ENCODE assay signal across 8 cellular contexts in the genomic region with DNA sequence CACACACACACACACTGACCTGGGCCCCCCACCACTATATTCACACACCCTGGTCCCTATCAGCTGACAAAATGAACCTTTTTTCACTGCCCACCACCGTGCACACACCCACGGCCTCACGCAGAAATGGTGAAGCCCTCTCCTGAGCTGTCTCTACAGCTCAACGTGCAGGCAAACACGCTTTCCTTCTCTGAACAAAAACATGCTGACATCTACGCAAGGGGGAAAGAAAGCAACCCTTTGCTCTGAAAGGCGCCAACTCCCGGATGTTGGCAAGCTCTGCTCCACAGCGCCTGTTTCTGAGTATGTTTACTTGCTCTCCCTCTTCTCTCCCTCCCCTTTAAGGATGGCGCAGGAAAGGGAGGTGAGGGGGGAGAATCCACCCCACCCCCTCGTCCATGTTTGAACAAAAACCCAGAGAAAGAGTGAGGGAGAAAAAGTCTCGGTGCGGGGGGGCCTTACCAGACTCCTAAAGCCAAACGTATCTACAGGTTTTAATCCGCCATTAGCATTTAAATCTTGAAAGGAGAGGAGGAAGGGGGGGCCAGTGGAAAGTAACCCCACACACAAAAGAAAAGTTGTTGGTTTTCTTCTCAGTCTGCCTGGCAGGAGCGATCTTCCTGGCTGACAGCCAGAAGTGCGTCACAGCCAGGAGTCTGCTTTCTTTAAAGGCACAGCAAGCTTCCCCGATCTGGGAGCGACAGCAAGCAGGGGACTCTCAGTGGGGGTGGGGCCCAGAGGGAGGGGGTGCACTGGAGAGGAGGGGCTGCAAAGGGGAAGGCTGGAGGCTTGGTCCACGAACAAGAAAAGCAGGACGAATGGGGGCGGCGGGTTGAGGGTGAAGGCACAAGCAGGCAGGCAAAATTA. TPM values are rescaled to one million over a fixed set of nuclear protein-coding genes. Genes with fewer than 3 reads are reported as not detected.
DNase-seq lines count a peak whose midpoint lies in the region; ATAC-seq, FAIRE-seq and TF ChIP-seq lines count a peak whose summit lies in the region.

No MANE protein-coding gene starts in this region.

- no peaks in the 10 kb centered on the region for H3K9me3 ChIP-seq in neural progenitor cell (ENCODE audit: low read depth)

- H2AFZ ChIP-seq in neural progenitor cell (replicated peaks), result no peak overlapping the region

- H4K20me1 ChIP-seq in neural progenitor cell (ENCODE audit: low read depth), result peaks cover 19% of the 10 kb centered on the region

- FAIRE-seq in frontal cortex (lab: Jason Lieb, UNC), result no peak

- H3K4me3 Mint-ChIP-seq in neural progenitor cell, result no peak overlapping the region
- no peak overlapping the region for H3K4me3 Mint-ChIP-seq in stimulated activated naive CD8-positive, alpha-beta T cell treated with anti-CD3 and anti-CD28 coated beads, Interleukin-15, amount 100 ng/mL, for 72 hours

- no peaks in the 10 kb centered on the region for H3K27me3 ChIP-seq in neural progenitor cell

- peak overlapping the region; percentile 16 for H3K9ac ChIP-seq in neural progenitor cell

- peak overlapping the region; percentile 90 for H3K27ac ChIP-seq in neural progenitor cell

- H3F3A ChIP-seq in neural progenitor cell (ENCODE audit: low read depth), result peaks cover 56% of the 10 kb centered on the region

- no peaks in the 10 kb centered on the region for H3K9me3 Mint-ChIP-seq in neural progenitor cell
- no peaks in the 10 kb centered on the region for H3K9me3 Mint-ChIP-seq in stimulated activated naive CD8-positive, alpha-beta T cell treated with anti-CD3 and anti-CD28 coated beads, Interleukin-15, amount 100 ng/mL, for 72 hours

- H3K4me2 ChIP-seq in neural progenitor cell, result peak overlapping the region; percentile 78

- no peaks in the 10 kb centered on the region for H3K36me3 ChIP-seq in neural progenitor cell

- peaks cover 4% of the 10 kb centered on the region for H3K36me3 Mint-ChIP-seq in neural progenitor cell

- peaks cover 87% of the 10 kb centered on the region for H3K79me2 ChIP-seq in neural progenitor cell (ENCODE audit: low read depth)

- DNase-seq in DMS153 (lab: John Stamatoyannopoulos, UW), result peak; percentile 92
- DNase-seq in Jurkat, Clone E6-1 (ENCODE audit: low read depth, low spot score), result peak; percentile 90
- DNase-seq in activated naive CD4-positive, alpha-beta T cell treated with Interleukin-2 at 50 U/mL for 16 hours, result peak; percentile 77
- DNase-seq in frontal cortex (ENCODE audit: low spot score in 2 of 2), result peak; percentile 41 to 75
- peak; percentile 91 for DNase-seq in neural progenitor cell (ENCODE audit: low spot score)
- DNase-seq in stimulated activated naive CD8-positive, alpha-beta T cell treated with anti-CD3 and anti-CD28 coated beads, Interleukin-15, amount 100 ng/mL, for 72 hours, result peak; percentile 55 to 62

- H3K27ac Mint-ChIP-seq in neural progenitor cell, result no peak overlapping the region
- H3K27ac Mint-ChIP-seq in stimulated activated naive CD8-positive, alpha-beta T cell treated with anti-CD3 and anti-CD28 coated beads, Interleukin-15, amount 100 ng/mL, for 72 hours, result no peak overlapping the region

- peaks cover 49% of the 10 kb centered on the region for H3K4me1 ChIP-seq in neural progenitor cell

- H3K4me3 ChIP-seq in Jurkat, Clone E6-1 (ENCODE audit: low read length), result peak overlapping the region; percentile 73
- H3K4me3 ChIP-seq in neural progenitor cell, result peak overlapping the region; percentile 54

- TF ChIP-seq CTCF in neural progenitor cell (IDR thresholded peaks at IDR 0.05), result no peak

- peaks cover under 1% of the 10 kb centered on the region for H3K27me3 Mint-ChIP-seq in neural progenitor cell (ENCODE audit: insufficient read depth, low read depth)
- no peaks in the 10 kb centered on the region for H3K27me3 Mint-ChIP-seq in stimulated activated naive CD8-positive, alpha-beta T cell treated with anti-CD3 and anti-CD28 coated beads, Interleukin-15, amount 100 ng/mL, for 72 hours

- TF ChIP-seq POLR2A in Raji (IDR thresholded peaks at IDR 0.05; ENCODE audit: insufficient read depth, low read depth, low read length), result peak; percentile 46

- peak; percentile 79 for ATAC-seq in stimulated activated naive CD8-positive, alpha-beta T cell treated with anti-CD3 and anti-CD28 coated beads, Interleukin-15, amount 100 ng/mL, for 72 hours
- ATAC-seq in HG03095 (IDR thresholded peaks at IDR 0.05; ENCODE audit: unreplicated experiment), result no peak

- peaks cover 23% of the 10 kb centered on the region for H3K4me1 Mint-ChIP-seq in neural progenitor cell
- peaks cover 45% of the 10 kb centered on the region for H3K4me1 Mint-ChIP-seq in stimulated activated naive CD8-positive, alpha-beta T cell treated with anti-CD3 and anti-CD28 coated beads, Interleukin-15, amount 100 ng/mL, for 72 hours

RNA-seq across cellular contexts. Expression of a gene that starts 39.6 kb away (rescaled TPM):
- 112 TPM for polyA plus RNA-seq in Jurkat, Clone E6-1 (2012; ENCODE audit: insufficient read depth, insufficient read length)
- total RNA-seq in frontal cortex (110 TPM), neural progenitor cell (ENCODE audit: low replicate concordance) (130 and 337 TPM in 2 replicates)

RNA-seq across cellular contexts. Expression of a gene that starts 39.9 kb away (rescaled TPM):
- 7.0 TPM for polyA plus RNA-seq in Jurkat, Clone E6-1 (2012; ENCODE audit: insufficient read depth, insufficient read length)
- total RNA-seq in frontal cortex (6.5 TPM), neural progenitor cell (ENCODE audit: low replicate concordance) (10.5 and 15.0 TPM in 2 replicates)

RNA-seq across cellular contexts. Expression of a gene that starts 42.0 kb away (rescaled TPM):
- polyA plus RNA-seq in Jurkat, Clone E6-1 (2012; ENCODE audit: insufficient read depth, insufficient read length), result 7.8 TPM
- 1.6 TPM for total RNA-seq in frontal cortex
- total RNA-seq in neural progenitor cell (ENCODE audit: low replicate concordance), result 7.5 and 10.3 TPM in 2 replicates
